In genomic region chr10:122525788-122526187, GRCh38 we compare ENCODE assay signal across 10 cellular contexts. TPM values are rescaled to one million over a fixed set of nuclear protein-coding genes. Genes with fewer than 3 reads are reported as not detected.
DNase-seq lines count a peak whose midpoint lies in the region; ATAC-seq and TF ChIP-seq lines count a peak whose summit lies in the region.
"Had no signal": no experiment of that assay in that cellular context is flagged by ENCODE, and none has a peak within 500 bp of the region (broad histone marks: within the 10 kb centered on the region; RNA-seq: fewer than 3 reads in every experiment).

No MANE protein-coding gene starts in this region.

- intact Hi-C loops in thyroid gland (cut with DNase I): loop anchor here (2.0 kb wide), 1 partner anchor 41 kb away; no protein-coding TSS in a partner anchor

- H3K27me3 ChIP-seq in SJCRH30: peaks cover 3% of the 10 kb centered on the region; the same call in 1 of the 2 replicates
- H3K27me3 ChIP-seq in thyroid gland: no peaks in the 10 kb centered on the region

- H3K27ac ChIP-seq in SJCRH30 (no peak overlapping the region), thyroid gland (no peak overlapping the region)

- WGBS in thyroid gland, 2 donors: 43 to 55% methylated on average over 6 of the region's 6 CpGs

- no peak for ATAC-seq in GM21529 (IDR thresholded peaks at IDR 0.05; ENCODE audit: unreplicated experiment)

- H3K9me3 ChIP-seq in SJCRH30 (replicated peaks) (no peaks in the 10 kb centered on the region), thyroid gland (no peaks in the 10 kb centered on the region)

- H3K4me3 ChIP-seq in SJCRH30 (no peak overlapping the region), fibroblast of villous mesenchyme (ENCODE audit: low read depth, low read length) (no peak overlapping the region), thyroid gland (replicated peaks in 1 of 3) (no peak overlapping the region)

- H3K4me1 ChIP-seq in SJCRH30 (no peaks in the 10 kb centered on the region; the same call in 1 of the 2 replicates), thyroid gland (no peaks in the 10 kb centered on the region)

- no peaks in the 10 kb centered on the region for H3K36me3 ChIP-seq in SJCRH30
- no peaks in the 10 kb centered on the region for H3K36me3 ChIP-seq in thyroid gland

- DNase-seq in activated CD4-positive, alpha-beta T cell treated with anti-CD3 and anti-CD28 coated beads for 48 hours: peak; percentile 27
- no peak for DNase-seq in activated CD4-positive, alpha-beta T cell treated with anti-CD3 and anti-CD28 coated beads for 1 hour
- DNase-seq in SJCRH30: peak; percentile 45 to 66
- DNase-seq in fibroblast of villous mesenchyme (ENCODE audit: low read depth): no peak
- DNase-seq in thyroid gland: peak; percentile 23 to 43
- no peak for DNase-seq in hepatic stellate cell (ENCODE audit: low spot score)
- DNase-seq in RPMI8226: no peak

- TF ChIP-seq POLR2A in thyroid gland (IDR thresholded peaks at IDR 0.05): no peak

- TF ChIP-seq CTCF in fibroblast of villous mesenchyme (IDR thresholded peaks at IDR 0.05; ENCODE audit: insufficient read depth, low read depth, low read length) (peak; percentile 7), thyroid gland (IDR thresholded peaks at IDR 0.05) (peak in 5 of 6 experiments; percentile 18 to 64 (median 36))

RNA-seq across cellular contexts. Expression of gene DMBT1, which starts 34.8 kb away (rescaled TPM):
- 4.1 and 4.2 TPM in 2 replicates for total RNA-seq in SJCRH30 (2014; rRNA removed; shearing (Covaris generic))
- total RNA-seq in fibroblast of villous mesenchyme (under 0.01 TPM in 1 of 2 replicates, not detected in the other), thyroid gland (under 1 TPM in 2 of 4 donors, not detected in 2; 0.10 to 0.13 TPM)
- total RNA-seq: activated T-helper 2 cell treated with anti-CD3 and anti-CD28 coated beads, Interferon-gamma antibody, Interleukin-2, Interleukin-4, amounts not matched to agents 10 μg/mL and 5 μg/mL and 100 μg/mL, durations not matched to agents 14 hours and 24 hours and 36 hours; skeletal muscle tissue had no signal

Comparison
In these comparisons a context has a peak if more than half of its experiments do, and no peak if none do; other contexts are left out.
1. DNase-seq: peak in activated CD4-positive, alpha-beta T cell treated with anti-CD3 and anti-CD28 coated beads for 48 hours (single experiment), SJCRH30 (2 of 2) and thyroid gland (2 of 2); none in activated CD4-positive, alpha-beta T cell treated with anti-CD3 and anti-CD28 coated beads for 1 hour (single experiment), fibroblast of villous mesenchyme (single experiment), hepatic stellate cell (single experiment) and RPMI8226 (single experiment).